In the genomic region with DNA sequence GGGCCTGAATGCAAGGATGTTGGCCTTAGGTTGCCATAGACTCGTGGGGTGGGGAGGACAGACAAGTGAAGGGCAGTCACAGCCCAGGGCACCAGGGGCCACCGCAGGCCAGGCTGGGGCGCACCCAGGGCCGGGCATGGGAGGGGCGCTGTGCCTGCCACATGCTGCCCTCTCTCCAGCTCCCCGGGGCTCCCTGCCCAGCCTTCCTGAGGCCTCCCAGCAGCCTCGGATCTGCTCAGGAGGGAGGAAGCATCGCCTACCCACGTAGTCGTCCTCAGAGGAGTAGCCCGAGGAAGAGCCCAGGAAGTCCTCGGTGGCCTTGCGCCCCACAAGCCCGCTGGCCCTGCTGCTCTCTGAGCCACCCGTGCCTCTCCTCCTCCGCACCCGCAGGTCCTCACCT, we compare ENCODE assay signal across 14 cellular contexts. TPM values are rescaled to one million over a fixed set of nuclear protein-coding genes. Genes with fewer than 3 reads are reported as not detected.
DNase-seq lines count a peak whose midpoint lies in the region; ATAC-seq and TF ChIP-seq lines count a peak whose summit lies in the region.
"Had no signal": no experiment of that assay in that cellular context is flagged by ENCODE, and none has a peak within 500 bp of the region (broad histone marks: within the 10 kb centered on the region; RNA-seq: fewer than 3 reads in every experiment).

No MANE protein-coding gene starts in this region.

- no peaks in the 10 kb centered on the region for H3K27me3 ChIP-seq in BLaER1
- no peaks in the 10 kb centered on the region for H3K27me3 ChIP-seq in HL-60 (ENCODE audit: insufficient read depth, poor library complexity, severe bottlenecking)
- no peaks in the 10 kb centered on the region for H3K27me3 ChIP-seq in ascending aorta
- 0 out of 2 replicates have a peak, but pooled peaks cover 3% of the 10 kb centered on the region for H3K27me3 ChIP-seq in GM23338 (ENCODE audit: insufficient read depth)

- H4K20me1 ChIP-seq in BLaER1 (peaks cover 87% of the 10 kb centered on the region), GM23338 (replicated peaks; ENCODE audit: insufficient read depth) (no peaks in the 10 kb centered on the region)

- H3K27ac Mint-ChIP-seq in natural killer cell = peak overlapping the region; percentile 88 to 98
- no peak overlapping the region for H3K27ac Mint-ChIP-seq in GM23338
- H3K27ac Mint-ChIP-seq: progenitor cell of endocrine pancreas had no signal

- H3K4me1 ChIP-seq in BLaER1 = peaks cover 58% of the 10 kb centered on the region
- peaks cover 10 to 17% of the 10 kb centered on the region in 2 donors for H3K4me1 ChIP-seq in ascending aorta
- H3K4me1 ChIP-seq in GM23338 (ENCODE audit: insufficient read depth) = peaks cover 17% of the 10 kb centered on the region; the same call in 1 of the 2 replicates

- H3K9me2 ChIP-seq in GM23338 (ENCODE audit: insufficient read depth) = no peaks in the 10 kb centered on the region

- TF ChIP-seq CTCF in HL-60 (IDR thresholded peaks at IDR 0.05; ENCODE audit: insufficient read depth, low read length) (no peak), ascending aorta (IDR thresholded peaks at IDR 0.05) (no peak), natural killer cell (IDR thresholded peaks at IDR 0.05) (no peak), GM23338 (conservative IDR thresholded peaks at IDR 0.05; ENCODE audit: low read depth in 2 of 2) (no peak)

- peaks cover 7% of the 10 kb centered on the region for H3K36me3 Mint-ChIP-seq in natural killer cell
- H3K36me3 Mint-ChIP-seq in GM23338 (ENCODE audit: low read depth) = peaks cover 3% of the 10 kb centered on the region; the same call in 2 of the 3 replicates

- H3K4me3 ChIP-seq in BLaER1 = peak overlapping the region; percentile 93
- no peak overlapping the region for H3K4me3 ChIP-seq in HL-60 (replicated peaks; ENCODE audit: insufficient read depth, low read length)
- no peak overlapping the region for H3K4me3 ChIP-seq in ascending aorta
- no peak overlapping the region for H3K4me3 ChIP-seq in GM23338
- H3K4me3 ChIP-seq: mucosa of descending colon had no signal

- ATAC-seq in natural killer cell (no peak), HG02870 (IDR thresholded peaks at IDR 0.05; ENCODE audit: unreplicated experiment) (no peak), GM23338 (no peak)
- ATAC-seq: mucosa of descending colon had no signal

- no peaks in the 10 kb centered on the region for H3F3A ChIP-seq in GM23338 (replicated peaks; ENCODE audit: low read depth)

- no peak for DNase-seq in HL-60 (ENCODE audit: low read depth in 1 of 2, low spot score in 1 of 2)
- DNase-seq in ascending aorta (ENCODE audit: low spot score in 2 of 2) = no peak
- DNase-seq in natural killer cell = no peak
- no peak for DNase-seq in iPS-NIHi7 (ENCODE audit: extremely low spot score)
- no peak for DNase-seq in GM23338 (ENCODE audit: low spot score)
- DNase-seq in RKO (ENCODE audit: low spot score) = no peak
- DNase-seq: AML-193, cortex of kidney, NCI-H1048, OCI-M1 had no signal

- no peaks in the 10 kb centered on the region for H3K79me2 ChIP-seq in GM23338 (replicated peaks; ENCODE audit: insufficient read depth)

- H3K9me3 ChIP-seq in BLaER1 (no peaks in the 10 kb centered on the region), ascending aorta (no peaks in the 10 kb centered on the region)
- H3K9me3 ChIP-seq: mucosa of descending colon had no signal

- H3K4me1 Mint-ChIP-seq in natural killer cell (peaks cover 44 to 61% of the 10 kb centered on the region in 2 donors), GM23338 (peaks cover 12% of the 10 kb centered on the region)

- intact Hi-C loops in ascending aorta (cut with DNase I) = no loop called here
- intact Hi-C loops in natural killer cell (cut with micrococcal nuclease) = loop anchor here (10.0 kb wide), 1 partner anchor 246 kb away; the partner anchor contains the start of gene DDX17

- peaks cover 76% of the 10 kb centered on the region for H3K36me3 ChIP-seq in BLaER1
- peaks cover 77 to 79% of the 10 kb centered on the region in 2 donors for H3K36me3 ChIP-seq in ascending aorta
- no peaks in the 10 kb centered on the region for H3K36me3 ChIP-seq in GM23338 (ENCODE audit: insufficient read depth)

- H3K9me3 Mint-ChIP-seq in natural killer cell (no peaks in the 10 kb centered on the region), GM23338 (no peaks in the 10 kb centered on the region)

- peak overlapping the region; percentile 95 for H3K9ac ChIP-seq in BLaER1

- no peak overlapping the region for H2AFZ ChIP-seq in GM23338

- H3K4me3 Mint-ChIP-seq in natural killer cell (peak overlapping the region; percentile 99), GM23338 (no peak overlapping the region)

- peak overlapping the region; percentile 96 for H3K27ac ChIP-seq in BLaER1
- peak overlapping the region; percentile 86 for H3K27ac ChIP-seq in HL-60 (replicated peaks)
- peak overlapping the region; percentile 24 to 98 for H3K27ac ChIP-seq in ascending aorta
- no peak overlapping the region for H3K27ac ChIP-seq in GM23338 (ENCODE audit: low read depth)

- no peaks in the 10 kb centered on the region for H3K27me3 Mint-ChIP-seq in natural killer cell (ENCODE audit: low read depth in 2 of 2)
- H3K27me3 Mint-ChIP-seq in GM23338 (ENCODE audit: insufficient read depth, low read depth, poor library complexity) = peaks cover 9% of the 10 kb centered on the region
- H3K27me3 Mint-ChIP-seq: progenitor cell of endocrine pancreas had no signal

- H3K4me2 ChIP-seq in BLaER1 = peak overlapping the region; percentile 96
- H3K4me2 ChIP-seq in GM23338 = no peak overlapping the region

TF ChIP-seq in GM23338, 12 proteins besides CTCF, POLR2A, EP300 and RAD21 (continues in another document):
- no peak for TF ChIP-seq EZH2phosphoT487 (IDR thresholded peaks at IDR 0.05; ENCODE audit: unreplicated experiment)

RNA-seq across cellular contexts. Expression of gene SUN2, which starts 5.2 kb away (rescaled TPM):
- total RNA-seq in ascending aorta = 896 TPM
- 1,000 to 10,000 TPM in 1 of 3 donors, 100 to 1,000 TPM in 2; 882 to 1,056 (median 886) TPM for total RNA-seq in natural killer cell
- 12.6 and 17.6 TPM in 2 replicates for total RNA-seq in GM23338 (2014; rRNA removed; shearing (Covaris generic))
- polyA plus RNA-seq in GM23338 (2016; fragmentation: Nextera tagmentation; extraction: Ambion mirVana) = 7.2 and 8.2 TPM in 2 replicates

RNA-seq across cellular contexts. Expression of gene DNAL4, which starts 43.3 kb away (rescaled TPM):
- total RNA-seq in ascending aorta = 18.0 TPM
- 1 to 10 TPM; 5.4 to 9.8 (median 6.2) TPM for total RNA-seq in natural killer cell
- total RNA-seq in GM23338 (2014; rRNA removed; shearing (Covaris generic)) = 10.0 and 11.3 TPM in 2 replicates
- 8.7 and 9.3 TPM in 2 replicates for polyA plus RNA-seq in GM23338 (2016; fragmentation: Nextera tagmentation; extraction: Ambion mirVana)

RNA-seq across cellular contexts. Expression of gene GTPBP1, which starts 44.9 kb away (rescaled TPM):
- 89.5 TPM for total RNA-seq in ascending aorta
- total RNA-seq in natural killer cell = 100 to 1,000 TPM; 236 to 259 (median 249) TPM
- 79.9 and 88.4 TPM in 2 replicates for total RNA-seq in GM23338 (2014; rRNA removed; shearing (Covaris generic))
- polyA plus RNA-seq in GM23338 (2016; fragmentation: Nextera tagmentation; extraction: Ambion mirVana) = 27.2 and 31.0 TPM in 2 replicates

RNA-seq across cellular contexts. Expression of gene JOSD1, which starts 49.9 kb away (rescaled TPM):
- total RNA-seq in ascending aorta = 153 TPM
- 100 to 1,000 TPM; 123 to 165 (median 128) TPM for total RNA-seq in natural killer cell
- total RNA-seq in GM23338 (2014; rRNA removed; shearing (Covaris generic)) = 16.1 and 19.7 TPM in 2 replicates
- polyA plus RNA-seq in GM23338 (2016; fragmentation: Nextera tagmentation; extraction: Ambion mirVana) = 4.6 and 5.5 TPM in 2 replicates

Comparison
In these comparisons a context has a peak if more than half of its experiments do, and no peak if none do; other contexts are left out.
1. RNA of gene SUN2, which starts 5.2 kb away (total RNA-seq): 896 TPM in ascending aorta (single experiment) and 882 to 1,056 TPM in natural killer cell; 12.6 to 17.6 TPM in GM23338; every median in the first group is over 10 times any median in the second.